1 cellular context compared by ENCODE assay signal in the genomic region with DNA sequence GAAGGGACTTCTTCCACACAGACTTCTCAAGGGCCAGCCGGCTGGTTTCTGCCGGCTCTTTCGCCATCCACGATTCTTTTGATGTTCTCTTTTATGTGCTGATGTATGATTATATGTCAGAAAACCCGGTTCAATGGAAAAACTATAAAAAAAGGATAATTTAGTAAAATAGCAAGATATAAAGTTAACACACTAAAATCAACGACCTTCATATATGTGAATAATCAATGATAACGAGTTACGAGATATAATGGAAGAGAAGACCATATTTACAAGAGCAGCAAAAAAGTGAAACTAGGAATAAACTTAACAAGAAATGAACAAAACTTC.
TF ChIP-seq lines count a peak whose summit lies in the region.

No MANE protein-coding gene starts in this region.

TF ChIP-seq in HepG2, 621 proteins besides CTCF, POLR2A, EP300 and RAD21:
- TF ChIP-seq ZFAT (CRISPR knock-in tag; conservative IDR thresholded peaks at IDR 0.05) (peak; percentile 59; the same call in 1 of the 2 replicates), ZBTB43 (CRISPR knock-in tag; conservative IDR thresholded peaks at IDR 0.05) (0 out of 2 replicates have a peak, but pooled peaks have one; percentile 10), MED1 (CRISPR knock-in tag; IDR thresholded peaks at IDR 0.05) (no peak), FOSL1 (CRISPR knock-in tag; IDR thresholded peaks at IDR 0.05; ENCODE audit: borderline replicate concordance) (0 out of 2 replicates have a peak, but pooled peaks have one; percentile 0), ZNF841 (CRISPR knock-in tag; IDR thresholded peaks at IDR 0.05; ENCODE audit: borderline replicate concordance) (0 out of 2 replicates have a peak, but pooled peaks have one; percentile 23), ZNF549 (CRISPR knock-in tag; IDR thresholded peaks at IDR 0.05) (0 out of 2 replicates have a peak, but pooled peaks have one; percentile 22), ZNF614 (CRISPR knock-in tag; IDR thresholded peaks at IDR 0.05; ENCODE audit: borderline replicate concordance) (no peak), ZBTB20 (CRISPR knock-in tag; IDR thresholded peaks at IDR 0.05; ENCODE audit: borderline replicate concordance, low read depth) (no peak), ZNF564 (CRISPR knock-in tag; IDR thresholded peaks at IDR 0.05) (no peak), ZNF777 (CRISPR knock-in tag; IDR thresholded peaks at IDR 0.05) (peak; percentile 8; the same call in 1 of the 2 replicates), NCOA5 (CRISPR knock-in tag; IDR thresholded peaks at IDR 0.05) (no peak)
- TF ChIP-seq, protein P1, sequence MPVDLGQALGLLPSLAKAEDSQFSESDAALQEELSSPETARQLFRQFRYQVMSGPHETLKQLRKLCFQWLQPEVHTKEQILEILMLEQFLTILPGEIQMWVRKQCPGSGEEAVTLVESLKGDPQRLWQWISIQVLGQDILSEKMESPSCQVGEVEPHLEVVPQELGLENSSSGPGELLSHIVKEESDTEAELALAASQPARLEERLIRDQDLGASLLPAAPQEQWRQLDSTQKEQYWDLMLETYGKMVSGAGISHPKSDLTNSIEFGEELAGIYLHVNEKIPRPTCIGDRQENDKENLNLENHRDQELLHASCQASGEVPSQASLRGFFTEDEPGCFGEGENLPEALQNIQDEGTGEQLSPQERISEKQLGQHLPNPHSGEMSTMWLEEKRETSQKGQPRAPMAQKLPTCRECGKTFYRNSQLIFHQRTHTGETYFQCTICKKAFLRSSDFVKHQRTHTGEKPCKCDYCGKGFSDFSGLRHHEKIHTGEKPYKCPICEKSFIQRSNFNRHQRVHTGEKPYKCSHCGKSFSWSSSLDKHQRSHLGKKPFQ (CRISPR knock-in tag; IDR thresholded peaks at IDR 0.05; ENCODE audit: insufficient replicate concordance): peak; percentile 17
- TF ChIP-seq, protein P2, sequence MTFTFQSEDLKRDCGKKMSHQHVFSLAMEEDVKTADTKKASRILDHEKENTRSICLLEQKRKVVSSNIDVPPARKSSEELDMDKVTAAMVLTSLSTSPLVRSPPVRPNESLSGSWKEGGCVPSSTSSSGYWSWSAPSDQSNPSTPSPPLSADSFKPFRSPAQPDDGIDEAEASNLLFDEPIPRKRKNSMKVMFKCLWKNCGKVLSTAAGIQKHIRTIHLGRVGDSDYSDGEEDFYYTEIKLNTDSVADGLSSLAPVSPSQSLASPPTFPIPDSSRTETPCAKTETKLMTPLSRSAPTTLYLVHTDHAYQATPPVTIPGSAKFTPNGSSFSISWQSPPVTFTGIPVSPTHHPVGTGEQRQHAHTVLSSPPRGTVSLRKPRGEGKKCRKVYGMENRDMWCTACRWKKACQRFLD (CRISPR knock-in tag; IDR thresholded peaks at IDR 0.05; ENCODE audit: borderline replicate concordance): 0 out of 2 replicates have a peak, but pooled peaks have one; percentile 21
